1 cellular context compared by ENCODE assay signal in the genomic region with DNA sequence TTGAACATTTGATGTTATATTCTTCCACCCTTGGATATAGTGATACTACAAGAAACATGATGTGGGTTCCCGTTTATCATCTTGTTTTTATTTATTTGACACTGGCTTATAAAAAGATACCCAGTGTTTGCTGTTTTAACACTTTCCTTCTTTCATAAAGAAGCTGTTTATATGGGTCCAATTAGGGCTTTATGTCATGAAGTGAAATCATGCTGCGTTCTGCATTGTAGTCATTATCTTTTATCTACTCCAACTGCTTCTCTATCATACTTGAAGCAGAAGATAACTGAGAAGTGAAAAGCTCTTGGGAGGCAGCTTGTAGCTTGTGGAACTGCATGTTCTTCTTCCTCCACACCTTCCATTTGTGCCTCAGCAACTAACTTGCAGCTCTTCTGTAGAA.
TF ChIP-seq lines count a peak whose summit lies in the region.

No MANE protein-coding gene starts in this region.

TF ChIP-seq in HEK293, 187 proteins besides CTCF, POLR2A, EP300 and RAD21 (continued from another document):
- TF ChIP-seq, protein P1, sequence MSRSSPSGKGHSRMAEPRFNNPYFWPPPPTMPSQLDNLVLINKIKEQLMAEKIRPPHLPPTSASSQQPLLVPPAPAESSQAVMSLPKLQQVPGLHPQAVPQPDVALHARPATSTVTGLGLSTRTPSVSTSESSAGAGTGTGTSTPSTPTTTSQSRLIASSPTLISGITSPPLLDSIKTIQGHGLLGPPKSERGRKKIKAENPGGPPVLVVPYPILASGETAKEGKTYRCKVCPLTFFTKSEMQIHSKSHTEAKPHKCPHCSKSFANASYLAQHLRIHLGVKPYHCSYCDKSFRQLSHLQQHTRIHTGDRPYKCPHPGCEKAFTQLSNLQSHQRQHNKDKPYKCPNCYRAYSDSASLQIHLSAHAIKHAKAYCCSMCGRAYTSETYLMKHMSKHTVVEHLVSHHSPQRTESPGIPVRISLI (tag by site-specific recombination; IDR thresholded peaks at IDR 0.05), result no peak
- TF ChIP-seq SP3 (tag by site-specific recombination; IDR thresholded peaks at IDR 0.05) (no peak), ZNF394 (tag by site-specific recombination; IDR thresholded peaks at IDR 0.05; ENCODE audit: borderline replicate concordance) (no peak), BCL11B (tag by site-specific recombination; IDR thresholded peaks at IDR 0.05; ENCODE audit: low read depth) (no peak)
